Comparison of ENCODE assay signal across 1 cellular context in genomic region chr7:92925876-92926696, GRCh38.
TF ChIP-seq lines count a peak whose summit lies in the region.

No MANE protein-coding gene starts in this region.

TF ChIP-seq in K562, 482 proteins besides CTCF, POLR2A, EP300 and RAD21 (continued from another document):
- peak; percentile 20; the same call in 1 of the 2 replicates for TF ChIP-seq ZBTB7A (IDR thresholded peaks at IDR 0.05; ENCODE audit: borderline replicate concordance, control insufficient read depth, low read depth, low read length)
- no peak for TF ChIP-seq CBFB (CRISPR knock-in tag; IDR thresholded peaks at IDR 0.05)
- no peak for TF ChIP-seq SREBF1 (IDR thresholded peaks at IDR 0.05; ENCODE audit: borderline replicate concordance, low read depth, low read length)
- TF ChIP-seq DLX4 (CRISPR knock-in tag; IDR thresholded peaks at IDR 0.05): no peak
- no peak for TF ChIP-seq DIDO1 (tag; IDR thresholded peaks at IDR 0.05; ENCODE audit: low read depth)
- TF ChIP-seq HNRNPLL (IDR thresholded peaks at IDR 0.05; ENCODE audit: low read depth, low read length, poor library complexity, severe bottlenecking): no peak
- TF ChIP-seq KAT8 (IDR thresholded peaks at IDR 0.05; ENCODE audit: low read depth): no peak
